In the genomic region with DNA sequence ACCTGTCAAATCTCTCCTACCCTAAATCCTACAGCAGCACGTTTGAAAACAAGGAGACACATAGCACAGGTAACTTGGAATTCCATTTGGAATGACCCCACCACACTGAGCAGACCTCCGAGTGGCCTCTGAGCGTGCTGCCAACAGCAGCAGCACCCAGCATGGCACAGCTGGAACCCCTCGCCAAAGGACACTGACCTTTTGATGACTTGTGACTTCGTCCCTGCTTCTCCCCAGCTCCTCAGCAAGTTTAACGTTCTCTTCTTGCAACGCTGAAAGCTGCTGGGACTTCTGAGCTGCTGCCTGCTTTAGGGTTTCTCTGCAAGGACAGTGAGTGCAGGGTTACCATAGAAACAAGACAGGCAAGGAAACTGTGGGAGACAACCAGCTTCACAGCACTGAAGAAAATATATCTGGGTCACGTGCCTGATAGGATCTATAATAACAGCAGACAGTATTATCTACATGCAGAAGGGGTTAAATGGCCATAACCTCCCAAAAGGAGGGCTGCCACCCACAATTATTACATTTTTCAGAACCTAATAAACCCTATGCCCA, we compare ENCODE assay signal across 24 cellular contexts. TPM values are rescaled to one million over a fixed set of nuclear protein-coding genes. Genes with fewer than 3 reads are reported as not detected.
DNase-seq lines count a peak whose midpoint lies in the region; FAIRE-seq and TF ChIP-seq lines count a peak whose summit lies in the region.
"Had no signal": no experiment of that assay in that cellular context is flagged by ENCODE, and none has a peak within 500 bp of the region (broad histone marks: within the 10 kb centered on the region; RNA-seq: fewer than 3 reads in every experiment).

No MANE protein-coding gene starts in this region.

- H3K27me3 Mint-ChIP-seq in HFFc6 (ENCODE audit: insufficient read depth) (peaks cover 3% of the 10 kb centered on the region; the same call in 1 of the 2 replicates), brain (no peaks in the 10 kb centered on the region)
- H3K27me3 Mint-ChIP-seq: activated CD4-positive, alpha-beta T cell treated with anti-CD3 and anti-CD28 coated beads, Interleukin-2, amount 10 ng/mL, durations not matched to agents 24 days and 14 days; activated naive CD8-positive, alpha-beta T cell treated with anti-CD3 and anti-CD28 coated beads for 36 hours; dendritic cell treated with granulocyte-macrophage colony-stimulating factor and Interleukin-4, amounts not matched to agents 40 ng/mL and 50 ng/mL, for 4 days had no signal

- H3K4me3 Mint-ChIP-seq in HFFc6, result no peak overlapping the region
- H3K4me3 Mint-ChIP-seq in brain, result peak overlapping the region in 3 of 5 experiments; percentile 48 to 65 (median 52)
- H3K4me3 Mint-ChIP-seq: activated CD4-positive, alpha-beta T cell treated with anti-CD3 and anti-CD28 coated beads, Interleukin-2, amount 10 ng/mL, durations not matched to agents 24 days and 14 days; activated naive CD8-positive, alpha-beta T cell treated with anti-CD3 and anti-CD28 coated beads for 36 hours; CD14-positive monocyte; dendritic cell treated with granulocyte-macrophage colony-stimulating factor and Interleukin-4, amounts not matched to agents 40 ng/mL and 50 ng/mL, for 4 days; mesothelial cell of epicardium; stimulated activated effector memory CD8-positive, alpha-beta T cell treated with anti-CD3 and anti-CD28 coated beads, Interleukin-12 subunit alpha, Interleukin-12 subunit beta, amount 100 ng/mL, for 72 hours had no signal

- TF ChIP-seq CTCF in HFFc6 (IDR thresholded peaks at IDR 0.05) (no peak), brain (conservative IDR thresholded peaks at IDR 0.05) (no peak)

- DNase-seq in HFFc6, result peak; percentile 9
- DNase-seq in superior temporal gyrus (ENCODE audit: extremely low spot score), result peak; percentile 44
- no peak for DNase-seq in KG1 (lab: John Stamatoyannopoulos, UW)
- DNase-seq in NCI-H345 (lab: John Stamatoyannopoulos, UW), result no peak
- DNase-seq in pons (ENCODE audit: low spot score), result no peak
- DNase-seq: activated CD4-positive, alpha-beta T cell treated with anti-CD3 and anti-CD28 coated beads, Interleukin-2, amount 10 ng/mL, durations not matched to agents 24 days and 14 days; activated effector memory CD4-positive, alpha-beta T cell treated with Interleukin-2 at 50 U/mL for 16 hours; activated naive CD8-positive, alpha-beta T cell treated with anti-CD3 and anti-CD28 coated beads for 36 hours; aorta; foreskin fibroblast; GDM1; NCI-H1092 treated with DMSO at 0.1 percent for 48 hours; NCI-H1694 treated with DMSO at 0.1 percent for 48 hours; NCI-H526 treated with DMSO at 0.1 percent for 48 hours; Right ventricle myocardium superior; SW 1271; upper lobe of left lung had no signal

- no peaks in the 10 kb centered on the region for H3K9me3 Mint-ChIP-seq in HFFc6
- H3K9me3 Mint-ChIP-seq in brain, result no peaks in the 10 kb centered on the region
- H3K9me3 Mint-ChIP-seq: activated CD4-positive, alpha-beta T cell treated with anti-CD3 and anti-CD28 coated beads, Interleukin-2, amount 10 ng/mL, durations not matched to agents 24 days and 14 days; activated naive CD8-positive, alpha-beta T cell treated with anti-CD3 and anti-CD28 coated beads for 36 hours; dendritic cell treated with granulocyte-macrophage colony-stimulating factor and Interleukin-4, amounts not matched to agents 40 ng/mL and 50 ng/mL, for 4 days; mesothelial cell of epicardium; stimulated activated effector memory CD8-positive, alpha-beta T cell treated with anti-CD3 and anti-CD28 coated beads, Interleukin-12 subunit alpha, Interleukin-12 subunit beta, amount 100 ng/mL, for 72 hours had no signal

- H3K4me1 Mint-ChIP-seq in HFFc6 (ENCODE audit: low read depth) (peaks cover 38% of the 10 kb centered on the region), brain (peaks cover 9% of the 10 kb centered on the region)
- H3K4me1 Mint-ChIP-seq: activated CD4-positive, alpha-beta T cell treated with anti-CD3 and anti-CD28 coated beads, Interleukin-2, amount 10 ng/mL, durations not matched to agents 24 days and 14 days; activated naive CD8-positive, alpha-beta T cell treated with anti-CD3 and anti-CD28 coated beads for 36 hours; CD14-positive monocyte; mesothelial cell of epicardium; stimulated activated effector memory CD8-positive, alpha-beta T cell treated with anti-CD3 and anti-CD28 coated beads, Interleukin-12 subunit alpha, Interleukin-12 subunit beta, amount 100 ng/mL, for 72 hours had no signal

- H3K27ac Mint-ChIP-seq in HFFc6, result peak overlapping the region; percentile 42
- H3K27ac Mint-ChIP-seq in brain, result peak overlapping the region in 4 of 5 experiments; percentile 32 to 96 (median 64)
- H3K27ac Mint-ChIP-seq: activated CD4-positive, alpha-beta T cell treated with anti-CD3 and anti-CD28 coated beads, Interleukin-2, amount 10 ng/mL, durations not matched to agents 24 days and 14 days; activated naive CD8-positive, alpha-beta T cell treated with anti-CD3 and anti-CD28 coated beads for 36 hours; dendritic cell treated with granulocyte-macrophage colony-stimulating factor and Interleukin-4, amounts not matched to agents 40 ng/mL and 50 ng/mL, for 4 days; mesothelial cell of epicardium; stimulated activated effector memory CD8-positive, alpha-beta T cell treated with anti-CD3 and anti-CD28 coated beads, Interleukin-12 subunit alpha, Interleukin-12 subunit beta, amount 100 ng/mL, for 72 hours had no signal

- peaks cover 10% of the 10 kb centered on the region; the same call in 1 of the 2 replicates for H3K36me3 Mint-ChIP-seq in HFFc6 (ENCODE audit: low read depth)
- peaks cover 42% of the 10 kb centered on the region for H3K36me3 Mint-ChIP-seq in brain
- H3K36me3 Mint-ChIP-seq: activated naive CD8-positive, alpha-beta T cell treated with anti-CD3 and anti-CD28 coated beads for 36 hours had no signal

- FAIRE-seq in islet of Langerhans (lab: Jason Lieb, UNC), result peak; percentile 60
- FAIRE-seq: endometrium had no signal

RNA-seq across cellular contexts. Expression of a gene that starts 43.3 kb away (rescaled TPM):
- 10 to 100 TPM; 22.7 to 31.0 (median 25.7) TPM for total RNA-seq in HFFc6 (2021; fragmentation: NEBNext Ultra II Directional; extraction: Animal tissue kit (Norgen Biotek cat#: 25700))
- 13.2 TPM for polyA plus RNA-seq in brain (ENCODE audit: insufficient read depth, low read depth, low replicate concordance)

Comparison
In these comparisons a context has a peak if more than half of its experiments do, and no peak if none do; other contexts are left out.
1. DNase-seq: peak in HFFc6 (single experiment) and superior temporal gyrus (single experiment); none in KG1 (single experiment), NCI-H345 (single experiment) and pons (single experiment).